ENCODE assay signal across 10 cellular contexts in the genomic region with DNA sequence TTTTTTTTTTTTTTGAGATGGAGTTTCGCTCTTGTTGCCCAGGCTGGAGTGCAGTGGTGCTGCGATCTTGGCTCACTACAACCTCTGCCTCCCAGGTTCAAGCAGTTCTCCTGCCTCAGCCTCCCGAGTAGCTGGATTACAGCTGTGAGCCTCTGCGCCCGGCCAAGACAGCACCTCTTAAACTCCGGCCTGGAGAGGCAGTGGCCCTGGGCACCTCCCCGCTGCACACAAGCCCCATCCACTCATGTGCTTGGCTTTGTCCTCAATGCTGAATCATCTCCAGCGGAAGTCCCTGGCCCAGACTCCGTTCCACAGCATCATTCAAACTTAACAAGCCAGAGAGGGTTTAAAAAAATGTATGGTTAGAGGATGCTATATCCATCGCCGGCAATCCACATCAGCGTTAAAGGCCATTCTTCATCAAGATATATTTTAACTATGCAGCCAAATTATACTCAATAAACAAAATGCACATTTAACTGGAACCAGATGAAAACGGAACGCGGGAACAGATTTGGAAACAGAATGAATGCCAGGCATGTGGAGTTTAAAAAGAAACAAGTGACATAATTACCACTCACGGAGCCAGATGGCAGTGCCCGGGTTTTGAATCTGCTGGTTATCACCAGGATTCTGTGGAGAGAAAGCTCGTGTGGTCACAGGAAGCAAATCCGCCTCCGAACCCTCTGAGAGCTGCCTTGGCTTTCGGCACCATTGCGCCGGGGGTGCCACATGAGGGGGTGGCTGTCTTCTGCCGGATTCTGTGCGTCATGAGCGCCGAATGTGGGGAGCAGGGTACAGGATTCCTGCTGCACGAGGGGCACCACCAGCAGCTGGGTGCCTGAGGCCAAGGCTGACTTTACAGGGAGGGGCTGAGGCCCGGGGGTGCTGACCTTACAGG. TPM values are rescaled to one million over a fixed set of nuclear protein-coding genes. Genes with fewer than 3 reads are reported as not detected.
A peak's percentile ranks its signal among the peaks of the same experiment; 100 is the strongest.
DNase-seq lines count a peak whose midpoint lies in the region; ATAC-seq and TF ChIP-seq lines count a peak whose summit lies in the region.
"Had no signal": no experiment of that assay in that cellular context is flagged by ENCODE, and none has a peak within 500 bp of the region (broad histone marks: within the 10 kb centered on the region; RNA-seq: fewer than 3 reads in every experiment).

No MANE protein-coding gene starts in this region.

- ATAC-seq in GM19035 (IDR thresholded peaks at IDR 0.05; ENCODE audit: unreplicated experiment), result no peak

- H3K27me3 Mint-ChIP-seq in activated CD4-positive, alpha-beta memory T cell treated with anti-CD3 and anti-CD28 coated beads for 36 hours, result peaks cover 3% of the 10 kb centered on the region

- H3K27me3 ChIP-seq in spleen (replicated peaks in 1 of 7), result peaks cover 0 to 32% (median 0%) of the 10 kb centered on the region in 7 donors

- no peaks in the 10 kb centered on the region for H3K9me3 Mint-ChIP-seq in activated CD4-positive, alpha-beta memory T cell treated with anti-CD3 and anti-CD28 coated beads for 36 hours
- H3K9me3 Mint-ChIP-seq: neural crest cell had no signal

- H3K4me1 Mint-ChIP-seq in activated CD4-positive, alpha-beta memory T cell treated with anti-CD3 and anti-CD28 coated beads for 36 hours (ENCODE audit: low read depth), result no peaks in the 10 kb centered on the region

- no peaks in the 10 kb centered on the region for H3K9me3 ChIP-seq in spleen

- peaks cover 0 to 12% (median 0%) of the 10 kb centered on the region in 6 donors for H3K4me1 ChIP-seq in spleen

- H3K27ac ChIP-seq in spleen, result no peak overlapping the region
- H3K27ac ChIP-seq: 22Rv1 had no signal

- TF ChIP-seq POLR2A in spleen (IDR thresholded peaks at IDR 0.05), result no peak

- no peaks in the 10 kb centered on the region for H3K36me3 Mint-ChIP-seq in activated CD4-positive, alpha-beta memory T cell treated with anti-CD3 and anti-CD28 coated beads for 36 hours

- no peak overlapping the region for H3K27ac Mint-ChIP-seq in activated CD4-positive, alpha-beta memory T cell treated with anti-CD3 and anti-CD28 coated beads for 36 hours

- TF ChIP-seq CTCF in spleen (IDR thresholded peaks at IDR 0.05 in 8 of 11, conservative IDR thresholded peaks at IDR 0.05 in 3 of 11), result no peak

- WGBS in spleen, 5 donors, result 64 to 77% (median 74%) methylated on average over 27 to 29 of the region's 29 CpGs

- H3K4me3 ChIP-seq in spleen, result no peak overlapping the region

- DNase-seq in DMS 273 (lab: John Stamatoyannopoulos, UW; ENCODE audit: unreplicated experiment), result peak; percentile 35
- no peak for DNase-seq in DMS 273 treated with DMSO at 0.1 percent for 48 hours (lab: John Stamatoyannopoulos, UW)
- peak; percentile 77 for DNase-seq in UCSD-AML1 (lab: John Stamatoyannopoulos, UW; ENCODE audit: unreplicated experiment)
- DNase-seq in foreskin melanocyte, result peak; percentile 14
- DNase-seq in spleen, result peak; percentile 64
- DNase-seq in SW 1271 (lab: John Stamatoyannopoulos, UW), result no peak
- no peak for DNase-seq in activated CD4-positive, alpha-beta memory T cell treated with anti-CD3 and anti-CD28 coated beads for 36 hours

- intact Hi-C loops in spleen (cut with DNase I; ENCODE audit: low total_unique reads), result no loop called here
- intact Hi-C loops in activated CD4-positive, alpha-beta memory T cell treated with anti-CD3 and anti-CD28 coated beads for 36 hours (cut with micrococcal nuclease), result no loop called here

- CTCF ChIA-PET in activated CD4-positive, alpha-beta memory T cell treated with anti-CD3 and anti-CD28 coated beads for 36 hours (lab: Charles Lee), result no interaction called here

- POLR2A ChIA-PET in activated CD4-positive, alpha-beta memory T cell treated with anti-CD3 and anti-CD28 coated beads for 36 hours (lab: Charles Lee), result no interaction called here

- H3K36me3 ChIP-seq in spleen, result no peaks in the 10 kb centered on the region

- H3K4me3 Mint-ChIP-seq in activated CD4-positive, alpha-beta memory T cell treated with anti-CD3 and anti-CD28 coated beads for 36 hours, result no peak overlapping the region
- H3K4me3 Mint-ChIP-seq: neural crest cell had no signal

RNA-seq across cellular contexts. Expression of gene CFAP46, which starts 45.6 kb away (rescaled TPM):
- 1 to 10 TPM in 1 of 7 donors, under 1 TPM in 5, not detected in 1; 0.09 to 1.1 (median 0.45) TPM for total RNA-seq in spleen
- under 1 TPM in 2 of 3 donors, not detected in 1; 0.03 to 0.08 TPM for polyA plus RNA-seq in spleen
- total RNA-seq in activated CD4-positive, alpha-beta memory T cell treated with anti-CD3 and anti-CD28 coated beads for 36 hours, result under 1 TPM in 1 of 2 experiments, not detected in 1; 0.07 TPM

Comparison
In these comparisons a context has a peak if more than half of its experiments do, and no peak if none do; other contexts are left out.
1. DNase-seq: peak in DMS 273 (single experiment), UCSD-AML1 (single experiment), foreskin melanocyte (single experiment) and spleen (single experiment); none in DMS 273 treated with DMSO at 0.1 percent for 48 hours (single experiment), SW 1271 (0 of 2) and activated CD4-positive, alpha-beta memory T cell treated with anti-CD3 and anti-CD28 coated beads for 36 hours (single experiment).